1 cellular context compared by ENCODE assay signal in the genomic region with DNA sequence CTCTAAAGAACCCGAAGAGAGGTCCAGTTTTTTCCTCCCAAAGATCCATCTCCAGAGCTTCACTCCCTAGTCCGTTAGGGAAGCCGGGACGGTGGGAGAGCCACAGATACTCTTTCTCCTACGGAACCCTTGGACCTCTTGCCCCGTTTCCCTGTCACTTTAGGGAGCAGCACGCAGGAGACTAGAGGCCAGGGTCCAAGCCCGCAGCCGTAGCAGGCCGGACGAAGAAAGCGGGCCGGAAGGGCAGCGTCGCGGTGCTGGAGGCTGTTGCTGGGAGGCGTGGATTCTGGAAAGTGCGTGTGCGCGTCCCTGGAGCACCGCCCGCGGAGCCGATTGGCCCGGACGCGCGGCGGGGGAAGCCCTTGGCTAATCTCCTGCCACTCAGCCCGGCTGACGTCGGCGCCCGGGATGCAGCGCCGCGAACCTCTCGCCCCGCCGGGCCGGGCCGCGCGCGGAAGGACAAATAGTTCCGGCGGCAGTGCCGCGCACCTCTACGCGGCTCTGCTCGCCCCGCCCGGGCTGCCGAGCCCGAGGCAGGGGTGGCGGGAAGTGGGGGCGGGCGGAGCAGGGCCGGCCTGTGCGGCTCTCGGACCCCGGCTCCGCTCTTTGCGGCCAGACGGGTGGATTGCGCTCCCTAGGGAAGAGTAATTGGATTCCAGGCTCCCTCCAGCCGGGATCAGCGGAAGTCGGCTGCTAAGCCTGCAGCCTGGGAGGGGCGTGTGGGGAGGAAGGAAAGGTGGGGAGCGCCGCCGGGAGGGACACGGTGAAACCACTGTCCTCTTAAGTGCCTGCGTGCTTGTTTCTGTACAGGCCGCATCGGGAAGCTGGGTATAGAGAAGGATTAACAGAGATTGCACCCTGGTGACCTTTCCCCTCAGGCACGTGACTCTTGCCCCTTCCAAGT.
TF ChIP-seq lines count a peak whose summit lies in the region.

No MANE protein-coding gene starts in this region.

TF ChIP-seq in K562, 482 proteins besides CTCF, POLR2A, EP300 and RAD21 (continued from another document and continues in another):
- TF ChIP-seq, protein P1, sequence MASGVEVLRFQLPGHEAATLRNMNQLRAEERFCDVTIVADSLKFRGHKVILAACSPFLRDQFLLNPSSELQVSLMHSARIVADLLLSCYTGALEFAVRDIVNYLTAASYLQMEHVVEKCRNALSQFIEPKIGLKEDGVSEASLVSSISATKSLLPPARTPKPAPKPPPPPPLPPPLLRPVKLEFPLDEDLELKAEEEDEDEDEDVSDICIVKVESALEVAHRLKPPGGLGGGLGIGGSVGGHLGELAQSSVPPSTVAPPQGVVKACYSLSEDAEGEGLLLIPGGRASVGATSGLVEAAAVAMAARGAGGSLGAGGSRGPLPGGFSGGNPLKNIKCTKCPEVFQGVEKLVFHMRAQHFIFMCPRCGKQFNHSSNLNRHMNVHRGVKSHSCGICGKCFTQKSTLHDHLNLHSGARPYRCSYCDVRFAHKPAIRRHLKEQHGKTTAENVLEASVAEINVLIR (CRISPR knock-in tag; IDR thresholded peaks at IDR 0.05) = peak; percentile 85
- TF ChIP-seq CAMTA2 (CRISPR knock-in tag; conservative IDR thresholded peaks at IDR 0.05) = no peak
- TF ChIP-seq ZNF146 (CRISPR knock-in tag; IDR thresholded peaks at IDR 0.05; ENCODE audit: unreplicated experiment) = no peak
- peak; percentile 90 for TF ChIP-seq GABPA (tag; conservative IDR thresholded peaks at IDR 0.05; ENCODE audit: low read depth)
- no peak for TF ChIP-seq RERE (CRISPR knock-in tag; IDR thresholded peaks at IDR 0.05; ENCODE audit: borderline replicate concordance)
- no peak for TF ChIP-seq ZNF354B (CRISPR knock-in tag; IDR thresholded peaks at IDR 0.05)
- TF ChIP-seq, protein P2, sequence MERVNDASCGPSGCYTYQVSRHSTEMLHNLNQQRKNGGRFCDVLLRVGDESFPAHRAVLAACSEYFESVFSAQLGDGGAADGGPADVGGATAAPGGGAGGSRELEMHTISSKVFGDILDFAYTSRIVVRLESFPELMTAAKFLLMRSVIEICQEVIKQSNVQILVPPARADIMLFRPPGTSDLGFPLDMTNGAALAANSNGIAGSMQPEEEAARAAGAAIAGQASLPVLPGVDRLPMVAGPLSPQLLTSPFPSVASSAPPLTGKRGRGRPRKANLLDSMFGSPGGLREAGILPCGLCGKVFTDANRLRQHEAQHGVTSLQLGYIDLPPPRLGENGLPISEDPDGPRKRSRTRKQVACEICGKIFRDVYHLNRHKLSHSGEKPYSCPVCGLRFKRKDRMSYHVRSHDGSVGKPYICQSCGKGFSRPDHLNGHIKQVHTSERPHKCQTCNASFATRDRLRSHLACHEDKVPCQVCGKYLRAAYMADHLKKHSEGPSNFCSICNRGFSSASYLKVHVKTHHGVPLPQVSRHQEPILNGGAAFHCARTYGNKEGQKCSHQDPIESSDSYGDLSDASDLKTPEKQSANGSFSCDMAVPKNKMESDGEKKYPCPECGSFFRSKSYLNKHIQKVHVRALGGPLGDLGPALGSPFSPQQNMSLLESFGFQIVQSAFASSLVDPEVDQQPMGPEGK (CRISPR knock-in tag; IDR thresholded peaks at IDR 0.05; ENCODE audit: borderline replicate concordance) = no peak
- no peak for TF ChIP-seq MCM2 (IDR thresholded peaks at IDR 0.05; ENCODE audit: low read depth)
- no peak for TF ChIP-seq ZNF696 (CRISPR knock-in tag; conservative IDR thresholded peaks at IDR 0.05)
- peak; percentile 70; the same call in 1 of the 2 replicates for TF ChIP-seq NR2C2 (CRISPR knock-in tag; IDR thresholded peaks at IDR 0.05)
- peak; percentile 98 for TF ChIP-seq NR2C2 (tag; IDR thresholded peaks at IDR 0.05)
- TF ChIP-seq PBX2 (CRISPR knock-in tag; IDR thresholded peaks at IDR 0.05; ENCODE audit: low read depth) = peak; percentile 67
- TF ChIP-seq PBX2 (tag; conservative IDR thresholded peaks at IDR 0.05; ENCODE audit: low read depth) = peak; percentile 47; the same call in 1 of the 2 replicates
- TF ChIP-seq NCOA2 (IDR thresholded peaks at IDR 0.05; ENCODE audit: partially characterized antibody in 2 of 2) = no peak
- TF ChIP-seq STAT5B (CRISPR knock-in tag; IDR thresholded peaks at IDR 0.05) = no peak
- TF ChIP-seq PPARD (CRISPR knock-in tag; IDR thresholded peaks at IDR 0.05) = no peak
- no peak for TF ChIP-seq NFE2L1 (tag; IDR thresholded peaks at IDR 0.05; ENCODE audit: borderline replicate concordance, low read depth)
- TF ChIP-seq CHD4 (IDR thresholded peaks at IDR 0.05; ENCODE audit: insufficient read depth, insufficient replicate concordance, low read depth, low read length, poor library complexity, severe bottlenecking) = no peak
- no peak for TF ChIP-seq PURB (CRISPR knock-in tag; IDR thresholded peaks at IDR 0.05; ENCODE audit: low read depth)
- no peak for TF ChIP-seq MYBL2 (IDR thresholded peaks at IDR 0.05; ENCODE audit: low read depth)
- TF ChIP-seq MYBL2 (CRISPR knock-in tag; IDR thresholded peaks at IDR 0.05; ENCODE audit: borderline replicate concordance) = no peak
- no peak for TF ChIP-seq BRCA1 (IDR thresholded peaks at IDR 0.05)
- no peak for TF ChIP-seq BRCA1 (CRISPR knock-in tag; IDR thresholded peaks at IDR 0.05)
- TF ChIP-seq PTTG1 (tag; IDR thresholded peaks at IDR 0.05; ENCODE audit: low read depth) = 0 out of 2 replicates have a peak, but pooled peaks have one; percentile 28
- TF ChIP-seq ZNF75A (CRISPR knock-in tag; IDR thresholded peaks at IDR 0.05) = no peak
- TF ChIP-seq HIVEP1 (CRISPR knock-in tag; IDR thresholded peaks at IDR 0.05) = peak; percentile 91
- TF ChIP-seq, protein P3, sequence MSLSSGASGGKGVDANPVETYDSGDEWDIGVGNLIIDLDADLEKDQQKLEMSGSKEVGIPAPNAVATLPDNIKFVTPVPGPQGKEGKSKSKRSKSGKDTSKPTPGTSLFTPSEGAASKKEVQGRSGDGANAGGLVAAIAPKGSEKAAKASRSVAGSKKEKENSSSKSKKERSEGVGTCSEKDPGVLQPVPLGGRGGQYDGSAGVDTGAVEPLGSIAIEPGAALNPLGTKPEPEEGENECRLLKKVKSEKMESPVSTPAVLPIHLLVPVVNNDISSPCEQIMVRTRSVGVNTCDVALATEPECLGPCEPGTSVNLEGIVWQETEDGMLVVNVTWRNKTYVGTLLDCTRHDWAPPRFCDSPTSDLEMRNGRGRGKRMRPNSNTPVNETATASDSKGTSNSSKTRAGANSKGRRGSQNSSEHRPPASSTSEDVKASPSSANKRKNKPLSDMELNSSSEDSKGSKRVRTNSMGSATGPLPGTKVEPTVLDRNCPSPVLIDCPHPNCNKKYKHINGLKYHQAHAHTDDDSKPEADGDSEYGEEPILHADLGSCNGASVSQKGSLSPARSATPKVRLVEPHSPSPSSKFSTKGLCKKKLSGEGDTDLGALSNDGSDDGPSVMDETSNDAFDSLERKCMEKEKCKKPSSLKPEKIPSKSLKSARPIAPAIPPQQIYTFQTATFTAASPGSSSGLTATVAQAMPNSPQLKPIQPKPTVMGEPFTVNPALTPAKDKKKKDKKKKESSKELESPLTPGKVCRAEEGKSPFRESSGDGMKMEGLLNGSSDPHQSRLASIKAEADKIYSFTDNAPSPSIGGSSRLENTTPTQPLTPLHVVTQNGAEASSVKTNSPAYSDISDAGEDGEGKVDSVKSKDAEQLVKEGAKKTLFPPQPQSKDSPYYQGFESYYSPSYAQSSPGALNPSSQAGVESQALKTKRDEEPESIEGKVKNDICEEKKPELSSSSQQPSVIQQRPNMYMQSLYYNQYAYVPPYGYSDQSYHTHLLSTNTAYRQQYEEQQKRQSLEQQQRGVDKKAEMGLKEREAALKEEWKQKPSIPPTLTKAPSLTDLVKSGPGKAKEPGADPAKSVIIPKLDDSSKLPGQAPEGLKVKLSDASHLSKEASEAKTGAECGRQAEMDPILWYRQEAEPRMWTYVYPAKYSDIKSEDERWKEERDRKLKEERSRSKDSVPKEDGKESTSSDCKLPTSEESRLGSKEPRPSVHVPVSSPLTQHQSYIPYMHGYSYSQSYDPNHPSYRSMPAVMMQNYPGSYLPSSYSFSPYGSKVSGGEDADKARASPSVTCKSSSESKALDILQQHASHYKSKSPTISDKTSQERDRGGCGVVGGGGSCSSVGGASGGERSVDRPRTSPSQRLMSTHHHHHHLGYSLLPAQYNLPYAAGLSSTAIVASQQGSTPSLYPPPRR (CRISPR knock-in tag; IDR thresholded peaks at IDR 0.05; ENCODE audit: borderline replicate concordance) = peak; percentile 68; the same call in 1 of the 2 replicates
- peak; percentile 57; the same call in 1 of the 2 replicates for TF ChIP-seq KLF13 (tag; IDR thresholded peaks at IDR 0.05; ENCODE audit: borderline replicate concordance, low read depth)
- no peak for TF ChIP-seq MITF (IDR thresholded peaks at IDR 0.05)
- no peak for TF ChIP-seq CREB5 (CRISPR knock-in tag; IDR thresholded peaks at IDR 0.05)
